12 cellular contexts compared by ENCODE assay signal in genomic region chr9:109639666-109640231, GRCh38.
DNase-seq lines count a peak whose midpoint lies in the region; ATAC-seq, FAIRE-seq and TF ChIP-seq lines count a peak whose summit lies in the region.
"Had no signal": no experiment of that assay in that cellular context is flagged by ENCODE, and none has a peak within 500 bp of the region (broad histone marks: within the 10 kb centered on the region; RNA-seq: fewer than 3 reads in every experiment).

No MANE protein-coding gene starts in this region.

- POLR2A ChIA-PET in H1 (lab: Charles Lee; ENCODE audit: partially characterized antibody): no interaction called here

- CTCF ChIA-PET in H1 (lab: Charles Lee; ENCODE audit: partially characterized antibody): interaction anchor here (0.7 to 2.5 kb wide), 7 partner anchors 11 to 65 kb away, joined by 3 to 9 read pairs (median 3); no protein-coding TSS in a partner anchor

- H2BK20ac ChIP-seq in H1 (ENCODE audit: low read length): no peak overlapping the region

- FAIRE-seq in H1 (lab: Jason Lieb, UNC): no peak
- FAIRE-seq: GM18507 had no signal

- no peak overlapping the region for H3K4ac ChIP-seq in H1 (replicated peaks; ENCODE audit: insufficient read length, low read depth, low read length)

- no peak overlapping the region for H3K9ac ChIP-seq in MM.1S (ENCODE audit: low read length)
- H3K9ac ChIP-seq in H1 (replicated peaks in 1 of 4; ENCODE audit: extremely low read depth in 1 of 4, low read depth in 3 of 4, low read length in 3 of 4): no peak overlapping the region; a peak in 1 of 7 replicates

- no peaks in the 10 kb centered on the region for H3K9me2 ChIP-seq in MM.1S (replicated peaks; ENCODE audit: insufficient read depth, low read length)

- H3K4me3 ChIP-seq in ACC112 (ENCODE audit: low read depth, low read length) (peak overlapping the region; percentile 76), MM.1S (ENCODE audit: low read length) (0 out of 2 replicates have a peak overlapping the region, but pooled peaks have one; percentile 38), H1 (ENCODE audit: extremely low read depth in 1 of 4, insufficient read depth in 2 of 4, low read depth in 3 of 4, low read length in 4 of 4) (peak overlapping the region; percentile 42 to 66 (median 52))
- no peak overlapping the region for H3K4me3 ChIP-seq in effector memory CD4-positive, alpha-beta T cell (ENCODE audit: insufficient read depth, low read depth, low read length, poor library complexity, severe bottlenecking)

- H2BK15ac ChIP-seq in H1 (ENCODE audit: low read length): no peak overlapping the region

- no peak overlapping the region for H2BK120ac ChIP-seq in H1 (replicated peaks; ENCODE audit: low read depth, low read length)

- H3K79me1 ChIP-seq in H1 (ENCODE audit: low read depth, low read length): no peaks in the 10 kb centered on the region

- peaks cover 13% of the 10 kb centered on the region for H3K4me1 Mint-ChIP-seq in mesothelial cell of epicardium
- H3K4me1 Mint-ChIP-seq in effector memory CD8-positive, alpha-beta T cell (ENCODE audit: low read depth in 2 of 2): no peaks in the 10 kb centered on the region
- H3K4me1 Mint-ChIP-seq: naive thymus-derived CD4-positive, alpha-beta T cell had no signal

- no peak for TF ChIP-seq RAD21 in H1 (IDR thresholded peaks at IDR 0.05 in 1 of 2, conservative IDR thresholded peaks at IDR 0.05 in 1 of 2; ENCODE audit: low read depth in 2 of 2, low read length in 2 of 2)

- H3K79me2 ChIP-seq in ACC112 (ENCODE audit: control insufficient read depth, insufficient read depth, low read length, unreplicated experiment) (no peaks in the 10 kb centered on the region), MM.1S (ENCODE audit: low read length) (no peaks in the 10 kb centered on the region), H1 (ENCODE audit: control insufficient read depth in 1 of 2, insufficient read depth in 2 of 2, low read length in 2 of 2) (no peaks in the 10 kb centered on the region)

- no peak overlapping the region for H2BK5ac ChIP-seq in H1 (ENCODE audit: low read depth, low read length)

- 18% methylated on average over 17 of the region's 17 CpGs; no CpG with 5 or more reads in 1 of the 2 experiments for WGBS in H1 (ENCODE audit: extremely low coverage in 1 of 2, insufficient coverage in 1 of 2, insufficient read length in 1 of 2, insufficient replicate concordance in 2 of 2, low coverage in 1 of 2, low lambda C conversion rate in 2 of 2, missing lambda C conversion rate in 1 of 2), 2 experiments

- no peaks in the 10 kb centered on the region for H3K36me3 Mint-ChIP-seq in mesothelial cell of epicardium
- H3K36me3 Mint-ChIP-seq in effector memory CD8-positive, alpha-beta T cell (ENCODE audit: insufficient read depth): no peaks in the 10 kb centered on the region

- TF ChIP-seq EP300 in H1 (IDR thresholded peaks at IDR 0.05; ENCODE audit: borderline replicate concordance in 1 of 2, low read depth in 2 of 2, low read length in 2 of 2): no peak

- H2BK12ac ChIP-seq in H1 (ENCODE audit: low read depth, low read length): no peak overlapping the region

- H3K27ac ChIP-seq in ACC112 (ENCODE audit: low read depth, low read length): no peak overlapping the region
- no peak overlapping the region for H3K27ac ChIP-seq in MM.1S (ENCODE audit: low read length)
- no peak overlapping the region for H3K27ac ChIP-seq in H1 (ENCODE audit: low read depth, low read length)
- H3K27ac ChIP-seq in effector memory CD4-positive, alpha-beta T cell (ENCODE audit: insufficient read depth, low read length, poor library complexity, severe bottlenecking): no peak overlapping the region
- H3K27ac ChIP-seq: VCaP had no signal

- H4K5ac ChIP-seq in H1 (ENCODE audit: insufficient read length, low read depth, low read length): no peak overlapping the region

- TF ChIP-seq CTCF in MM.1S (IDR thresholded peaks at IDR 0.05; ENCODE audit: low read length) (no peak), H1 (IDR thresholded peaks at IDR 0.05; ENCODE audit: control extremely low read depth in 1 of 3, insufficient read depth in 1 of 3, low read depth in 1 of 3, low read length in 3 of 3) (no peak), mesothelial cell of epicardium (IDR thresholded peaks at IDR 0.05; ENCODE audit: unreplicated experiment) (no peak)

- H3K9me3 ChIP-seq in MM.1S (replicated peaks; ENCODE audit: insufficient read depth, low read length) (no peaks in the 10 kb centered on the region), H1 (ENCODE audit: insufficient read depth in 2 of 2, low read depth in 1 of 2, low read length in 1 of 2) (0 out of 4 replicates have a peak, but pooled peaks cover 0 to 1% of the 10 kb centered on the region in 2 experiments)
- no peaks in the 10 kb centered on the region for H3K9me3 ChIP-seq in effector memory CD4-positive, alpha-beta T cell (ENCODE audit: control insufficient read depth, low read length)

- no peak overlapping the region for H2AK5ac ChIP-seq in H1 (ENCODE audit: low read depth, low read length)

- H3K18ac ChIP-seq in H1 (ENCODE audit: extremely low read depth, low read length): no peak overlapping the region

- no peak overlapping the region for H3K27ac Mint-ChIP-seq in mesothelial cell of epicardium
- H3K27ac Mint-ChIP-seq in effector memory CD8-positive, alpha-beta T cell: no peak overlapping the region
- H3K27ac Mint-ChIP-seq: activated naive CD4-positive, alpha-beta T cell treated with anti-CD3 and anti-CD28 coated beads for 36 hours; naive thymus-derived CD4-positive, alpha-beta T cell had no signal

- H3K4me1 ChIP-seq in ACC112 (ENCODE audit: control insufficient read depth, insufficient read depth, low read length, unreplicated experiment) (peaks cover 6% of the 10 kb centered on the region), MM.1S (ENCODE audit: low read length) (no peaks in the 10 kb centered on the region), H1 (replicated peaks in 1 of 4; ENCODE audit: control insufficient read depth in 3 of 4, insufficient read depth in 4 of 4, low read length in 3 of 4) (peaks cover 0 to 7% (median 4%) of the 10 kb centered on the region in 4 experiments; a peak in 5 of 7 replicates)
- no peaks in the 10 kb centered on the region for H3K4me1 ChIP-seq in effector memory CD4-positive, alpha-beta T cell (ENCODE audit: control insufficient read depth, insufficient read depth, low read length, poor library complexity, severe bottlenecking)

- DNase-seq in MM.1S (no peak), H1 (ENCODE audit: low read depth in 1 of 2, low spot score in 2 of 2) (no peak), mesothelial cell of epicardium (ENCODE audit: low spot score in 2 of 2, unreplicated experiment in 2 of 2) (no peak), NCI-H1930 (lab: John Stamatoyannopoulos, UW) (no peak), AML-193 (lab: John Stamatoyannopoulos, UW) (no peak)
- no peak for DNase-seq in effector memory CD8-positive, alpha-beta T cell
- DNase-seq in effector memory CD4-positive, alpha-beta T cell: no peak
- DNase-seq: activated naive CD4-positive, alpha-beta T cell treated with anti-CD3 and anti-CD28 coated beads for 36 hours; naive thymus-derived CD4-positive, alpha-beta T cell had no signal

- H3K9me3 Mint-ChIP-seq in mesothelial cell of epicardium: peaks cover 3% of the 10 kb centered on the region
- peaks cover 10% of the 10 kb centered on the region in 2 donors for H3K9me3 Mint-ChIP-seq in effector memory CD8-positive, alpha-beta T cell
- H3K9me3 Mint-ChIP-seq: activated naive CD4-positive, alpha-beta T cell treated with anti-CD3 and anti-CD28 coated beads for 36 hours had no signal

- H3K4me2 ChIP-seq in MM.1S (ENCODE audit: low read depth, low read length) (peak overlapping the region; percentile 70; the same call in 1 of the 2 replicates), H1 (ENCODE audit: insufficient read depth in 1 of 2, low read depth in 2 of 2, low read length in 2 of 2) (peak overlapping the region; percentile 85)

- no peak overlapping the region for H3K56ac ChIP-seq in H1 (replicated peaks; ENCODE audit: insufficient read length, low read depth, low read length)

- no peak overlapping the region for H4K8ac ChIP-seq in H1 (ENCODE audit: extremely low read depth, insufficient read depth, low read length)

- H3F3A ChIP-seq in MM.1S (ENCODE audit: insufficient read depth, low read length): no peaks in the 10 kb centered on the region

- H4K20me1 ChIP-seq in MM.1S (ENCODE audit: insufficient read depth, low read length) (no peaks in the 10 kb centered on the region), H1 (replicated peaks in 1 of 2; ENCODE audit: control insufficient read depth in 1 of 2, insufficient read depth in 2 of 2, low read length in 2 of 2) (no peaks in the 10 kb centered on the region)

- TF ChIP-seq POLR2A in H1 (IDR thresholded peaks at IDR 0.05; ENCODE audit: control extremely low read depth in 1 of 2, low read depth in 2 of 2, low read length in 2 of 2): no peak

- no peak for ATAC-seq in effector memory CD8-positive, alpha-beta T cell (replicated peaks)
- ATAC-seq: naive thymus-derived CD4-positive, alpha-beta T cell had no signal

- H4K91ac ChIP-seq in H1 (replicated peaks; ENCODE audit: insufficient read length, low read length): no peak overlapping the region

- H3K14ac ChIP-seq in H1 (ENCODE audit: insufficient read length): no peak overlapping the region

- H3K27me3 Mint-ChIP-seq in mesothelial cell of epicardium (ENCODE audit: low read depth): peaks cover 83% of the 10 kb centered on the region
- H3K27me3 Mint-ChIP-seq in effector memory CD8-positive, alpha-beta T cell: peaks cover 26 to 40% of the 10 kb centered on the region in 2 donors

- no peak overlapping the region for H3K23ac ChIP-seq in H1 (ENCODE audit: insufficient read length)

- peak overlapping the region; percentile 62 for H3K4me3 Mint-ChIP-seq in mesothelial cell of epicardium
- H3K4me3 Mint-ChIP-seq in effector memory CD8-positive, alpha-beta T cell: no peak overlapping the region
- H3K4me3 Mint-ChIP-seq: activated naive CD4-positive, alpha-beta T cell treated with anti-CD3 and anti-CD28 coated beads for 36 hours; naive thymus-derived CD4-positive, alpha-beta T cell had no signal

- peaks cover 99% of the 10 kb centered on the region for H3K27me3 ChIP-seq in ACC112 (ENCODE audit: insufficient read depth, low read length)
- peaks cover 5% of the 10 kb centered on the region; the same call in 1 of the 2 replicates for H3K27me3 ChIP-seq in MM.1S (replicated peaks; ENCODE audit: insufficient read depth, low read length)
- peaks cover 15 to 39% (median 32%) of the 10 kb centered on the region in 4 experiments for H3K27me3 ChIP-seq in H1 (replicated peaks in 1 of 4; ENCODE audit: control insufficient read depth in 3 of 4, extremely low read depth in 1 of 4, insufficient read depth in 3 of 4, low read length in 3 of 4)
- H3K27me3 ChIP-seq in effector memory CD4-positive, alpha-beta T cell (replicated peaks; ENCODE audit: control insufficient read depth, insufficient read depth, low read length, poor library complexity, severe bottlenecking): peaks cover 12% of the 10 kb centered on the region

- H2AFZ ChIP-seq in ACC112 (ENCODE audit: low read length, unreplicated experiment) (no peak overlapping the region), MM.1S (ENCODE audit: low read length) (no peak overlapping the region), H1 (ENCODE audit: low read length) (no peak overlapping the region)

- peaks cover 9% of the 10 kb centered on the region; the same call in 1 of the 2 replicates for H3K23me2 ChIP-seq in H1 (ENCODE audit: low read depth, low read length)

- no peaks in the 10 kb centered on the region for H3K36me3 ChIP-seq in ACC112 (ENCODE audit: insufficient read depth, low read length)
- H3K36me3 ChIP-seq in MM.1S (replicated peaks; ENCODE audit: insufficient read depth, low read length): no peaks in the 10 kb centered on the region
- no peaks in the 10 kb centered on the region for H3K36me3 ChIP-seq in H1 (ENCODE audit: control insufficient read depth in 2 of 4, insufficient read depth in 4 of 4, low read length in 3 of 4)
- H3K36me3 ChIP-seq in effector memory CD4-positive, alpha-beta T cell (ENCODE audit: control insufficient read depth, insufficient read depth, low read length): no peaks in the 10 kb centered on the region
